13 cellular contexts compared by ENCODE assay signal in genomic region chr11:70226967-70227366, GRCh38. TPM values are rescaled to one million over a fixed set of nuclear protein-coding genes. Genes with fewer than 3 reads are reported as not detected.
DNase-seq lines count a peak whose midpoint lies in the region; ATAC-seq and TF ChIP-seq lines count a peak whose summit lies in the region.
"Had no signal": no experiment of that assay in that cellular context is flagged by ENCODE, and none has a peak within 500 bp of the region (broad histone marks: within the 10 kb centered on the region; RNA-seq: fewer than 3 reads in every experiment).

No MANE protein-coding gene starts in this region.

- no peaks in the 10 kb centered on the region for H3K9me3 Mint-ChIP-seq in Calu3 (ENCODE audit: low read depth, unreplicated experiment)
- H3K9me3 Mint-ChIP-seq: activated naive CD8-positive, alpha-beta T cell treated with anti-CD3 and anti-CD28 coated beads, Interleukin-2, amount 10 ng/mL, durations not matched to agents 7 days and 5 days had no signal

- DNase-seq in Calu3: peak; percentile 24
- DNase-seq in HuH-7.5 (ENCODE audit: low spot score): peak; percentile 71
- DNase-seq in left kidney (ENCODE audit: low read depth, low spot score): peak; percentile 45
- DNase-seq in suprapubic skin (ENCODE audit: low spot score in 2 of 2): no peak
- no peak for DNase-seq in inferior parietal cortex (ENCODE audit: extremely low spot score)
- DNase-seq: activated CD4-positive, alpha-beta T cell treated with anti-CD3 and anti-CD28 coated beads for 48 hours; activated naive CD8-positive, alpha-beta T cell treated with anti-CD3 and anti-CD28 coated beads, Interleukin-2, amount 10 ng/mL, durations not matched to agents 7 days and 5 days; left cardiac atrium; MG63; psoas muscle had no signal

- no peaks in the 10 kb centered on the region for H3K36me3 ChIP-seq in suprapubic skin
- H3K36me3 ChIP-seq: MG63 had no signal

- H3K27me3 ChIP-seq in suprapubic skin: no peaks in the 10 kb centered on the region
- H3K27me3 ChIP-seq: MG63 had no signal

- no peaks in the 10 kb centered on the region for H3K36me3 Mint-ChIP-seq in Calu3 (ENCODE audit: insufficient read depth, unreplicated experiment)
- H3K36me3 Mint-ChIP-seq: activated naive CD8-positive, alpha-beta T cell treated with anti-CD3 and anti-CD28 coated beads, Interleukin-2, amount 10 ng/mL, durations not matched to agents 7 days and 5 days had no signal

- no peaks in the 10 kb centered on the region for H3K9me3 ChIP-seq in suprapubic skin
- H3K9me3 ChIP-seq: MG63, psoas muscle had no signal

- H3K4me1 Mint-ChIP-seq in Calu3 (ENCODE audit: low read depth, unreplicated experiment): no peaks in the 10 kb centered on the region
- H3K4me1 Mint-ChIP-seq: activated naive CD8-positive, alpha-beta T cell treated with anti-CD3 and anti-CD28 coated beads, Interleukin-2, amount 10 ng/mL, durations not matched to agents 7 days and 5 days had no signal

- no peak overlapping the region for H3K27ac Mint-ChIP-seq in Calu3 (ENCODE audit: unreplicated experiment)
- H3K27ac Mint-ChIP-seq: activated naive CD8-positive, alpha-beta T cell treated with anti-CD3 and anti-CD28 coated beads, Interleukin-2, amount 10 ng/mL, durations not matched to agents 7 days and 5 days had no signal

- no peak for TF ChIP-seq POLR2A in suprapubic skin (IDR thresholded peaks at IDR 0.05)

- no peak for TF ChIP-seq EP300 in suprapubic skin (IDR thresholded peaks at IDR 0.05)

- TF ChIP-seq CTCF in Calu3 (IDR thresholded peaks at IDR 0.05; ENCODE audit: unreplicated experiment) (no peak), WI38 (IDR thresholded peaks at IDR 0.05; ENCODE audit: low read depth, low read length) (peak; percentile 24; the same call in 1 of the 2 replicates), suprapubic skin (IDR thresholded peaks at IDR 0.05) (no peak)

- no peak overlapping the region for H3K27ac ChIP-seq in suprapubic skin
- H3K27ac ChIP-seq: psoas muscle had no signal

- H3K27me3 Mint-ChIP-seq in Calu3 (ENCODE audit: unreplicated experiment): no peaks in the 10 kb centered on the region

- BruUV-seq in Calu3 (replicated peaks; lab: Mats Ljungman, UMichigan): no TSS peak

- 22% methylated on average over 3 of the region's 9 CpGs for WGBS in suprapubic skin

- intact Hi-C loops in Calu3 (cut with micrococcal nuclease; ENCODE audit: unreplicated experiment): no loop called here

- H3K4me3 ChIP-seq in WI38 (ENCODE audit: low read depth, low read length) (no peak overlapping the region), suprapubic skin (no peak overlapping the region)
- H3K4me3 ChIP-seq: MG63, psoas muscle had no signal

- CTCF ChIA-PET in Calu3 (lab: Charles Lee): no interaction called here

- ATAC-seq in HG03095 (IDR thresholded peaks at IDR 0.05; ENCODE audit: unreplicated experiment) (no peak), GM19467 (IDR thresholded peaks at IDR 0.05; ENCODE audit: unreplicated experiment) (no peak)
- ATAC-seq: left cardiac atrium had no signal

- peaks cover 6% of the 10 kb centered on the region for H3K4me1 ChIP-seq in suprapubic skin
- H3K4me1 ChIP-seq: psoas muscle had no signal

- no peak overlapping the region for H3K4me3 Mint-ChIP-seq in Calu3 (ENCODE audit: low read depth, unreplicated experiment)
- H3K4me3 Mint-ChIP-seq: activated naive CD8-positive, alpha-beta T cell treated with anti-CD3 and anti-CD28 coated beads, Interleukin-2, amount 10 ng/mL, durations not matched to agents 7 days and 5 days had no signal

RNA-seq across cellular contexts. Expression of gene FADD, which starts 23.9 kb away (rescaled TPM):
- total RNA-seq in Calu3 (2022) (40.2 and 49.4 TPM in 2 replicates), suprapubic skin (10 to 100 TPM; 12.3 to 29.3 (median 18.1) TPM)

RNA-seq across cellular contexts. Expression of gene PPFIA1, which starts 43.5 kb away (rescaled TPM):
- total RNA-seq in Calu3 (2022) (76.5 and 84.0 TPM in 2 replicates), suprapubic skin (100 to 1,000 TPM in 1 of 4 donors, 10 to 100 TPM in 3; 34.9 to 141 (median 69.7) TPM)

Comparison
In these comparisons a context has a peak if more than half of its experiments do, and no peak if none do; other contexts are left out.
1. DNase-seq: peak in Calu3 (single experiment), HuH-7.5 (single experiment) and left kidney (single experiment); none in suprapubic skin (0 of 2) and inferior parietal cortex (single experiment).